Comparison of ENCODE assay signal across 9 cellular contexts in the genomic region with DNA sequence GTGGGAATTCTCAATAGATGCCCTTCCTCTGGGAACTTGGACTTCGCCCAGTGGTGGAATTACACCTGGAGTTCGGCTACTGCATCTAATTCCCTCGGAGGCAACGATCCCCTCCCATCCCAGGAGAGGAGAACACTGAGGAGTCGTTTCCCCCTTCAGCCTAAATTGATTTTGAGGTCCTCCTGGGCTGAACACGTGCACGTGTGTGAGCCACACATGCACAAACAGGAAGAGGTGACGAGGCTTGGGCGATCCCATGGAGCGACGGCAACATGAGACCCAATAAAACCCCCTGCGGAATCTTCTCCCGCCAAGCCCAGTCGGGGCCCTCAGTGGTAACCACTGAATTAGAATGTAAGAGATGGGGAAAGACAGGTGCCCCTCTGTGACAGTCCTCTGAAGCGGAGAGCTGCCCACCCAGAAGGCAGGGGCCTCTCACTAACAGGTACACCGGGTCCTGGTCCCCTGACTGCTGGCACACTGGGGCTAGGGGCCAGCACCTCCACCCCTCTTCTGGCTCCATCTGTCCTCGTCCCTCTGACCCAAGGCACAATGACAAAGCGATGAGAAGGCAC. TPM values are rescaled to one million over a fixed set of nuclear protein-coding genes. Genes with fewer than 3 reads are reported as not detected.
DNase-seq lines count a peak whose midpoint lies in the region; ATAC-seq and TF ChIP-seq lines count a peak whose summit lies in the region.
"Had no signal": no experiment of that assay in that cellular context is flagged by ENCODE, and none has a peak within 500 bp of the region (broad histone marks: within the 10 kb centered on the region; RNA-seq: fewer than 3 reads in every experiment).

No MANE protein-coding gene starts in this region.

- peak overlapping the region; percentile 65 to 91 (median 89) for H3K27ac ChIP-seq in body of pancreas
- H3K27ac ChIP-seq in substantia nigra (ENCODE audit: low read depth, low read length, poor library complexity, severe bottlenecking): peak overlapping the region; percentile 47

- H3K4me1 Mint-ChIP-seq in mesothelial cell of epicardium: peaks cover 86% of the 10 kb centered on the region

- ATAC-seq in body of pancreas: no peak

- H3K36me3 Mint-ChIP-seq in mesothelial cell of epicardium: peaks cover 8% of the 10 kb centered on the region

- H3K4me3 ChIP-seq in LNCaP clone FGC (ENCODE audit: low read depth, low read length) (0 out of 2 replicates have a peak overlapping the region, but pooled peaks have one; percentile 5), body of pancreas (no peak overlapping the region)

- DNase-seq in LNCaP clone FGC (ENCODE audit: low read depth) (no peak), body of pancreas (no peak), mesothelial cell of epicardium (ENCODE audit: low spot score in 2 of 2, unreplicated experiment in 2 of 2) (no peak), substantia nigra (lab: John Stamatoyannopoulos, UW) (no peak), midbrain (lab: John Stamatoyannopoulos, UW) (no peak), hepatic stellate cell (ENCODE audit: low spot score) (no peak), DMS153 treated with DMSO at 0.1 percent for 48 hours (lab: John Stamatoyannopoulos, UW; ENCODE audit: unreplicated experiment) (no peak)
- DNase-seq: activated CD4-positive, alpha-beta T cell treated with anti-CD3 and anti-CD28 coated beads, Interleukin-2, amount 10 ng/mL, durations not matched to agents 24 days and 14 days had no signal

- no peak for TF ChIP-seq POLR2A in body of pancreas (IDR thresholded peaks at IDR 0.05)

- intact Hi-C loops in body of pancreas (cut with DNase I): no loop called here

- H3K4me3 Mint-ChIP-seq in mesothelial cell of epicardium: no peak overlapping the region
- H3K4me3 Mint-ChIP-seq: activated CD4-positive, alpha-beta T cell treated with anti-CD3 and anti-CD28 coated beads, Interleukin-2, amount 10 ng/mL, durations not matched to agents 24 days and 14 days had no signal

- WGBS in body of pancreas, 2 donors: 77% methylated on average over 17 to 18 of the region's 18 CpGs

- H3K36me3 ChIP-seq in body of pancreas (replicated peaks in 1 of 2; ENCODE audit: insufficient read depth in 1 of 2, low read depth in 2 of 2): no peaks in the 10 kb centered on the region

- peak overlapping the region; percentile 30 for H3K27ac Mint-ChIP-seq in mesothelial cell of epicardium
- H3K27ac Mint-ChIP-seq: activated CD4-positive, alpha-beta T cell treated with anti-CD3 and anti-CD28 coated beads, Interleukin-2, amount 10 ng/mL, durations not matched to agents 24 days and 14 days had no signal

- H3K9me3 Mint-ChIP-seq in mesothelial cell of epicardium: no peaks in the 10 kb centered on the region
- H3K9me3 Mint-ChIP-seq: activated CD4-positive, alpha-beta T cell treated with anti-CD3 and anti-CD28 coated beads, Interleukin-2, amount 10 ng/mL, durations not matched to agents 24 days and 14 days had no signal

- TF ChIP-seq CTCF in LNCaP clone FGC (IDR thresholded peaks at IDR 0.05; ENCODE audit: control insufficient read depth, extremely low read depth, insufficient read depth): no peak
- no peak for TF ChIP-seq CTCF in body of pancreas (IDR thresholded peaks at IDR 0.05)
- no peak for TF ChIP-seq CTCF in mesothelial cell of epicardium (IDR thresholded peaks at IDR 0.05; ENCODE audit: unreplicated experiment)

- no peaks in the 10 kb centered on the region for H3K27me3 Mint-ChIP-seq in mesothelial cell of epicardium (ENCODE audit: low read depth)
- H3K27me3 Mint-ChIP-seq: activated CD4-positive, alpha-beta T cell treated with anti-CD3 and anti-CD28 coated beads, Interleukin-2, amount 10 ng/mL, durations not matched to agents 24 days and 14 days had no signal

- no peaks in the 10 kb centered on the region for H3K27me3 ChIP-seq in body of pancreas

- no peaks in the 10 kb centered on the region for H3K9me3 ChIP-seq in body of pancreas

- H3K4me1 ChIP-seq in body of pancreas: peaks cover 90% of the 10 kb centered on the region

RNA-seq across cellular contexts. Expression of gene MLLT1, which starts 4.5 kb away (rescaled TPM):
- total RNA-seq in body of pancreas (10 to 100 TPM; 16.3 to 23.7 TPM), mesothelial cell of epicardium (90.5 to 99.8 TPM (median 93.1 TPM) in 3 replicates)

RNA-seq across cellular contexts. Expression of gene ACER1, which starts 58.2 kb away (rescaled TPM):
- total RNA-seq in body of pancreas (not detected), mesothelial cell of epicardium (0.16 TPM in 1 of 3 replicates, not detected in the others)
- total RNA-seq: renal cortical epithelial cell had no signal
